Comparison of ENCODE assay signal across 8 cellular contexts in the genomic region with DNA sequence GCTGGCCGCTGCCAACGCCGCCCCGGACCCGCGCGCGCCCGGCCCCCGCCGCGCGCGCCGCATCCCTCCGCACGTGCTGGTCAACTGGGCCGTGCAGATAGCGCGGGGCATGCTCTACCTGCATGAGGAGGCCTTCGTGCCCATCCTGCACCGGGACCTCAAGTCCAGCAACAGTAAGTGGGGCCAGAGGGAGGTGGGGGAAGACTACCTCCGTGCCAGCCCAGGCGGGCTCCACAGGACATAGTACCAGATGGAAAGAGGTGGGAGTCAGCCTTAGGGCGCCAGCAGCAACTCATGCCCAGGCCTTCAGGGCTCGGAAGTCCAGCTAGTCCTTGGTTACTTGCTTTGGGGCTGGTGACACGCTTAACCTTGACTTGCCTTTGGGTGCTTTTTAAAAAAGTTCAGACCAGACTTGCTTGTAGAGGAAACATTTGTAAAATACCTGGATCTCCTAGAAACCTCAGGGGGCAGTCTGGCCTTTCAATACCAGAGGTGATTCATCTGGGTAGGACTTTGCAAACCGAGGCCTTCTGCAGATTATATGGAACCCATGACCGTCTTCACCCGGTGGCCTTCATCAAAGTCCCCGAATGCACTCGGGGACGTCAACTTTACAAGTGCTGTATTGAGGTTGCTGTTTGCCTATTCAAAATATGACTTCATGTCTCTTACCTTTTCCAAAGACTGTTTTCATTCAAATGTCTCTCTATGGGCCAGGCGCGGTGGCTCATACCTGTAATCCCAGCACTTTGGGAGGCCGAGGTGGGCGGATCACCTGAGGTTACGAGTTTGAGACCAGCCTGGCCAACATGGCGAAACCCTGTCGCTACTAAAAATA. TPM values are rescaled to one million over a fixed set of nuclear protein-coding genes. Genes with fewer than 3 reads are reported as not detected.
DNase-seq lines count a peak whose midpoint lies in the region; ATAC-seq and TF ChIP-seq lines count a peak whose summit lies in the region.

No MANE protein-coding gene starts in this region.

- no peak overlapping the region for H3K27ac ChIP-seq in heart left ventricle

- H3K27me3 ChIP-seq in heart left ventricle (peaks cover 3 to 38% (median 13%) of the 10 kb centered on the region in 9 donors), skeletal muscle satellite cell (ENCODE audit: control insufficient read depth, insufficient read depth, low read length) (peaks cover 14% of the 10 kb centered on the region)

- TF ChIP-seq CTCF in heart left ventricle (IDR thresholded peaks at IDR 0.05), result no peak

- H3K9ac ChIP-seq in skeletal muscle satellite cell (ENCODE audit: low read depth, low read length), result no peak overlapping the region

- H3K9me3 ChIP-seq in heart left ventricle (no peaks in the 10 kb centered on the region), skeletal muscle satellite cell (replicated peaks; ENCODE audit: low read length) (no peaks in the 10 kb centered on the region)

- H3K4me3 ChIP-seq in heart left ventricle (peak overlapping the region; percentile 36 to 70 (median 59)), skeletal muscle satellite cell (ENCODE audit: low read length) (peak overlapping the region; percentile 72)

- H3K27me3 Mint-ChIP-seq in activated CD4-positive, alpha-beta T cell treated with anti-CD3 and anti-CD28 coated beads, Interleukin-2, amount 10 ng/mL, durations not matched to agents 24 days and 14 days, result peaks cover 37% of the 10 kb centered on the region

- H3K4me2 ChIP-seq in skeletal muscle satellite cell (ENCODE audit: low read length), result peak overlapping the region; percentile 95

- TF ChIP-seq POLR2A in heart left ventricle (IDR thresholded peaks at IDR 0.05), result no peak

- no peaks in the 10 kb centered on the region for H3K36me3 ChIP-seq in heart left ventricle
- H3K36me3 ChIP-seq in skeletal muscle satellite cell (ENCODE audit: insufficient read depth, low read length), result no peaks in the 10 kb centered on the region

- ATAC-seq in heart left ventricle (no peak), left cardiac atrium (no peak), left ventricle myocardium superior (no peak)

- H3K36me3 Mint-ChIP-seq in activated CD4-positive, alpha-beta T cell treated with anti-CD3 and anti-CD28 coated beads, Interleukin-2, amount 10 ng/mL, durations not matched to agents 24 days and 14 days (ENCODE audit: low read depth), result no peaks in the 10 kb centered on the region

- peak overlapping the region; percentile 71 for H3K4me3 Mint-ChIP-seq in activated CD4-positive, alpha-beta T cell treated with anti-CD3 and anti-CD28 coated beads, Interleukin-2, amount 10 ng/mL, durations not matched to agents 24 days and 14 days

- peaks cover 7% of the 10 kb centered on the region for H3K4me1 Mint-ChIP-seq in activated CD4-positive, alpha-beta T cell treated with anti-CD3 and anti-CD28 coated beads, Interleukin-2, amount 10 ng/mL, durations not matched to agents 24 days and 14 days

- peaks cover 0 to 26% (median 6%) of the 10 kb centered on the region in 12 donors for H3K4me1 ChIP-seq in heart left ventricle
- H3K4me1 ChIP-seq in skeletal muscle satellite cell (ENCODE audit: control insufficient read depth, insufficient read depth, low read length), result peaks cover 13% of the 10 kb centered on the region

- DNase-seq in heart left ventricle, result no peak
- no peak for DNase-seq in left cardiac atrium
- no peak for DNase-seq in activated CD4-positive, alpha-beta T cell treated with anti-CD3 and anti-CD28 coated beads, Interleukin-2, amount 10 ng/mL, durations not matched to agents 24 days and 14 days
- DNase-seq in left ventricle myocardium superior, result peak; percentile 31
- DNase-seq in NCI-H1092 (lab: John Stamatoyannopoulos, UW), result no peak
- DNase-seq in HCEC 1CT, result no peak
- no peak for DNase-seq in GF-D8 (lab: John Stamatoyannopoulos, UW)

- 31 to 59% (median 35%) methylated on average over 20 to 40 of the region's 40 CpGs for WGBS in heart left ventricle, 4 donors

- H3K27ac Mint-ChIP-seq in activated CD4-positive, alpha-beta T cell treated with anti-CD3 and anti-CD28 coated beads, Interleukin-2, amount 10 ng/mL, durations not matched to agents 24 days and 14 days, result no peak overlapping the region

- no peaks in the 10 kb centered on the region for H3K9me3 Mint-ChIP-seq in activated CD4-positive, alpha-beta T cell treated with anti-CD3 and anti-CD28 coated beads, Interleukin-2, amount 10 ng/mL, durations not matched to agents 24 days and 14 days

- intact Hi-C loops in heart left ventricle (cut with DNase I) (no loop called here), left cardiac atrium (cut with DNase I) (no loop called here), left ventricle myocardium superior (cut with micrococcal nuclease) (no loop called here)
- intact Hi-C loops in activated CD4-positive, alpha-beta T cell treated with anti-CD3 and anti-CD28 coated beads, Interleukin-2, amount 10 ng/mL, durations not matched to agents 24 days and 14 days (cut with micrococcal nuclease), result loop anchor here (5.0 kb wide), 2 partner anchors 37 to 377 kb away; a partner anchor contains a TSS

RNA-seq across cellular contexts. Expression of a gene that starts 1.4 kb away (rescaled TPM):
- total RNA-seq in heart left ventricle (under 1 TPM; 0.14 to 0.86 (median 0.26) TPM), left cardiac atrium (under 1 TPM; 0.62 to 0.63 TPM), left ventricle myocardium superior (0.50 TPM)
- polyA plus RNA-seq in heart left ventricle, result under 1 TPM; 0.14 to 0.23 TPM
- total RNA-seq in activated CD4-positive, alpha-beta T cell treated with anti-CD3 and anti-CD28 coated beads, Interleukin-2, amount 10 ng/mL, durations not matched to agents 24 days and 14 days, result 1.5 and 1.6 TPM in 2 replicates
- total RNA-seq in skeletal muscle satellite cell (2012; rRNA removed), result 1.1 and 2.3 TPM in 2 replicates

RNA-seq across cellular contexts. Expression of a gene that starts 33.4 kb away (rescaled TPM):
- total RNA-seq in heart left ventricle (1 to 10 TPM in 8 of 9 donors, under 1 TPM in 1; 0.90 to 5.3 (median 2.3) TPM), left cardiac atrium (1 to 10 TPM; 3.2 to 4.2 TPM), left ventricle myocardium superior (1.3 TPM)
- polyA plus RNA-seq in heart left ventricle, result under 1 TPM; 0.27 to 0.32 TPM
- total RNA-seq in activated CD4-positive, alpha-beta T cell treated with anti-CD3 and anti-CD28 coated beads, Interleukin-2, amount 10 ng/mL, durations not matched to agents 24 days and 14 days, result 25.0 and 29.5 TPM in 2 replicates
- total RNA-seq in skeletal muscle satellite cell (2012; rRNA removed), result 29.7 and 31.2 TPM in 2 replicates
